In the genomic region with DNA sequence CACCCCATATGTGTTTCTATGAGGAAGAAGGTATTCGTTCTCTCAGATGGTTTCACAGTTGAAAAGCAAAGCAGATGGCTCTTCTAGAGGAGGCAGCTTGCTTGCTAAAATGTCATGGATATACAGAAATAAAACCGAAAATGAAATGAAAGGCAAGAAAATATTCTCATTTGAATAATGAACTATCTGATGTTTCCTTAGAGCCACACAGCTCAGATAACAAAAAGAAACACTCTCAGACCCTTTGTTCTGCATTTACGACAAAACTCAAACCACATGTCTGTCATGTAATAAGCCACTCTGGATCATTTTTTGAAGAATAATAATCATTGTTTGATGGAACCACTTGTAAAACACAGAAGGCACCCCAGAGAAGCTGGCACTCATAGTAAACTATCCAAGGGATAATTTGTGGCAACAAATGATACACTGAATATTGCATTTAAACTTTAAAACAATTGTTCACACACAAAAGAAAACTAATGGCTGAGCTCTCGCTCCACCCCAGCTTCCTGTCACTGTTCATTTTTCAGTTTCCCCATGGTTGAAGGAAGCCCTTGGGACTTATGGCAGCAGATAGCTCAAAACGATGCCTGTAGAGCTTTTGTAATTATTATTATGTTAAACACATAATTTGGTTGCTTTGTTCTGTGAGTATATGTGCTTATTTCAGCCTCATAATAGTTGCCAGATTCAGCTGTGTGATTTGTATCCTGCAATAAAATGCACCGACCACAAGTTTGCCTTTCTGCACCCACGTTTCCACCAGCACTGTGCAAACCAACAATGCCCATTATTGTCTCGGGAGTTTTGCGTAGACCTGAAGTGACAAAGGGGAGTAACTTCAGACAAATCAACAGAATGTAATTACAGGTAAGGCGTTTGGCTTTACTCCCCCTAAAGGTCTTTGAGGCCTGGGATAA, we compare ENCODE assay signal across 9 cellular contexts.
A peak's percentile ranks its signal among the peaks of the same experiment; 100 is the strongest.
DNase-seq lines count a peak whose midpoint lies in the region; ATAC-seq and TF ChIP-seq lines count a peak whose summit lies in the region.
"Had no signal": no experiment of that assay in that cellular context is flagged by ENCODE, and none has a peak within 500 bp of the region (broad histone marks: within the 10 kb centered on the region; RNA-seq: fewer than 3 reads in every experiment).

No MANE protein-coding gene starts in this region.

- WGBS in neuronal stem cell (ENCODE audit: extremely low coverage in 2 of 2, insufficient read length in 2 of 2, insufficient replicate concordance in 1 of 2), 2 donors: no CpG with 5 or more reads among the region's 10 CpGs

- no peak overlapping the region for H3K14ac ChIP-seq in neuronal stem cell (ENCODE audit: low read length)

- H2BK12ac ChIP-seq in neuronal stem cell (ENCODE audit: low read length): no peak overlapping the region

- intact Hi-C loops in gastrocnemius medialis (cut with DNase I; ENCODE audit: low total_unique reads): no loop called here

- no peak overlapping the region for H3K4ac ChIP-seq in neuronal stem cell (ENCODE audit: low read length)

- H2BK5ac ChIP-seq in neuronal stem cell (ENCODE audit: low read length): no peak overlapping the region

- H2BK15ac ChIP-seq in neuronal stem cell (ENCODE audit: low read length): no peak overlapping the region

- no peaks in the 10 kb centered on the region for H3K27me3 ChIP-seq in neuronal stem cell (ENCODE audit: control insufficient read depth in 3 of 3, insufficient read depth in 3 of 3, low read depth in 1 of 3, low read length in 3 of 3)
- H3K27me3 ChIP-seq in gastrocnemius medialis: no peaks in the 10 kb centered on the region
- H3K27me3 ChIP-seq: transverse colon had no signal

- H2AK5ac ChIP-seq in neuronal stem cell (ENCODE audit: low read depth, low read length): no peak overlapping the region

- no peak for TF ChIP-seq CTCF in gastrocnemius medialis (IDR thresholded peaks at IDR 0.05 in 4 of 5, conservative IDR thresholded peaks at IDR 0.05 in 1 of 5)

- peak overlapping the region; percentile 55 for H3K27ac ChIP-seq in KOPT-K1 (ENCODE audit: low read depth, low read length, poor library complexity, severe bottlenecking)
- H3K27ac ChIP-seq in neuronal stem cell (replicated peaks; ENCODE audit: low read length): peak overlapping the region; percentile 79
- H3K27ac ChIP-seq in gastrocnemius medialis: no peak overlapping the region

- H3K4me3 ChIP-seq in neuronal stem cell (ENCODE audit: low read length in 2 of 2) (no peak overlapping the region), gastrocnemius medialis (no peak overlapping the region)
- H3K4me3 ChIP-seq: transverse colon had no signal

- in situ Hi-C loops in gastrocnemius medialis (cut with MboI; ENCODE audit: low sequenced_read_pairs in 4 of 4): no loop called here

- no peak overlapping the region for H2BK120ac ChIP-seq in neuronal stem cell (ENCODE audit: low read depth, low read length)

- H3K79me1 ChIP-seq in neuronal stem cell (ENCODE audit: low read depth, low read length): no peaks in the 10 kb centered on the region

- H3K36me3 ChIP-seq in KOPT-K1 (ENCODE audit: insufficient read depth, low read length) (no peaks in the 10 kb centered on the region), neuronal stem cell (replicated peaks in 1 of 2; ENCODE audit: control insufficient read depth in 2 of 2, insufficient read depth in 2 of 2, low read length in 2 of 2) (no peaks in the 10 kb centered on the region), gastrocnemius medialis (no peaks in the 10 kb centered on the region)
- H3K36me3 ChIP-seq: transverse colon had no signal

- TF ChIP-seq POLR2A in gastrocnemius medialis (IDR thresholded peaks at IDR 0.05): no peak

- DNase-seq in NCI-H2107 treated with DMSO at 0.1 percent for 48 hours (lab: John Stamatoyannopoulos, UW; ENCODE audit: unreplicated experiment) (peak; percentile 24), NCI-H2107 (lab: John Stamatoyannopoulos, UW) (no peak), neuronal stem cell (ENCODE audit: low spot score) (no peak), cerebellar cortex (ENCODE audit: low spot score) (no peak), gastrocnemius medialis (no peak), kidney tubule cell (ENCODE audit: low spot score) (no peak)
- DNase-seq: transverse colon had no signal

- H4K8ac ChIP-seq in neuronal stem cell (ENCODE audit: low read depth, low read length): no peak overlapping the region

- ATAC-seq in HG02642 (IDR thresholded peaks at IDR 0.05; ENCODE audit: poor library complexity, unreplicated experiment) (peak; percentile 84), gastrocnemius medialis (no peak)

- no peak overlapping the region for H3K4me2 ChIP-seq in neuronal stem cell (ENCODE audit: insufficient read depth, low read length, poor library complexity, severe bottlenecking)

- H2AFZ ChIP-seq in neuronal stem cell (ENCODE audit: low read length): peak overlapping the region; percentile 80

- H3K9ac ChIP-seq in neuronal stem cell (ENCODE audit: low read depth, low read length, poor library complexity): no peak overlapping the region

- no peak overlapping the region for H3K23ac ChIP-seq in neuronal stem cell (ENCODE audit: low read depth, low read length, poor library complexity)

- H3K9me3 ChIP-seq in KOPT-K1 (ENCODE audit: insufficient read depth, low read length, poor library complexity, severe bottlenecking): no peaks in the 10 kb centered on the region
- H3K9me3 ChIP-seq in neuronal stem cell (replicated peaks in 1 of 2; ENCODE audit: control insufficient read depth in 2 of 2, insufficient read depth in 1 of 2, low read depth in 1 of 2, low read length in 2 of 2): no peaks in the 10 kb centered on the region
- no peaks in the 10 kb centered on the region for H3K9me3 ChIP-seq in gastrocnemius medialis
- H3K9me3 ChIP-seq: transverse colon had no signal

- H3K4me1 ChIP-seq in neuronal stem cell (ENCODE audit: control insufficient read depth in 2 of 2, insufficient read depth in 1 of 2, low read depth in 1 of 2, low read length in 2 of 2) (peaks cover 4 to 18% of the 10 kb centered on the region in 2 donors), gastrocnemius medialis (no peaks in the 10 kb centered on the region)
- H3K4me1 ChIP-seq: transverse colon had no signal

- no peak overlapping the region for H3K18ac ChIP-seq in neuronal stem cell (ENCODE audit: low read length)

- no peak overlapping the region for H4K91ac ChIP-seq in neuronal stem cell (ENCODE audit: low read depth, low read length, poor library complexity)

Comparison
In these comparisons a context has a peak if more than half of its experiments do, and no peak if none do; other contexts are left out.
1. H3K27ac ChIP-seq: peak in KOPT-K1 (single experiment) and neuronal stem cell (single experiment); none in gastrocnemius medialis (0 of 4).